Comparison of ENCODE assay signal across 9 cellular contexts in the genomic region with DNA sequence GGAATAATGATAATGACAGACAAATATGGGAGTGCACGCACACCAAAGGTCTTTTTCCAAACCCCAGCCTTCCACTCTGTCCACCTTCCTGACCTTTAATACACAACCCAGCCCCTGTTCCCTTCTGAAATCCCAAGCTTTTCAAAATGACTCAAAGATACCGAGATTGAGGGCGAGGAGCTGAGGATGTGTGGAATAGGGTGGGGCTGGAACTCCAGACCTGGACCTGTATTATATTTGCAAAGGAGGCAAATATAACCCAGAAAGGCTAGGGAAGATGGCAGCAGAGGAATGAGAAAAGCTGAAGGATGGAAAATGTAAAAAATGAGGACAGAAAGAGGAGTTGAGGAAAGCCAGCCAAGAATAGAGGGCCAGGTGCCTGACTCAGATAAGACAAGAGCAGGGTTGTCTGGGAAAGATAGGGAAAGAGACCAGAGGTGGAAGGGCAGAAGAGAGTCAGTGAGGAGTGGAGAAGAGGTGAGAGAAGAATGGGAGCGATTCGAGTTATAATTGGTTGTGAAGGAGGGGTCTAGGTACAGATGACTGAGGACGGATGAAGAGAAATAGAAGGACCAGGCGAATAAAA. TPM values are rescaled to one million over a fixed set of nuclear protein-coding genes. Genes with fewer than 3 reads are reported as not detected.
DNase-seq lines count a peak whose midpoint lies in the region; ATAC-seq and TF ChIP-seq lines count a peak whose summit lies in the region.
"Had no signal": no experiment of that assay in that cellular context is flagged by ENCODE, and none has a peak within 500 bp of the region (broad histone marks: within the 10 kb centered on the region; RNA-seq: fewer than 3 reads in every experiment).

No MANE protein-coding gene starts in this region.

- no peaks in the 10 kb centered on the region for H3K9me3 Mint-ChIP-seq in activated T-helper 17 cell treated with anti-CD3 and anti-CD28 coated beads, Interleukin-2, amount 50 U/mL, for 72 hours

- WGBS in thymus, result 63% methylated on average over 7 of the region's 7 CpGs

- peak overlapping the region; percentile 69; the same call in 1 of the 2 replicates for H3K9ac ChIP-seq in iPS-20b (ENCODE audit: low read depth, low read length)

- no peaks in the 10 kb centered on the region for H3K9me3 ChIP-seq in left ventricle myocardium inferior (replicated peaks)
- H3K9me3 ChIP-seq in iPS-20b (ENCODE audit: insufficient read depth, low read depth, low read length), result no peaks in the 10 kb centered on the region
- H3K9me3 ChIP-seq in thymus (ENCODE audit: control insufficient read depth), result no peaks in the 10 kb centered on the region

- peak overlapping the region; percentile 92 for H3K4me3 ChIP-seq in left ventricle myocardium inferior
- peak overlapping the region; percentile 74 for H3K4me3 ChIP-seq in iPS-20b (ENCODE audit: low read length)
- H3K4me3 ChIP-seq in thymus (ENCODE audit: low read length), result peak overlapping the region; percentile 82

- no peak for TF ChIP-seq CTCF in left ventricle myocardium inferior (IDR thresholded peaks at IDR 0.05; ENCODE audit: borderline replicate concordance)

- peak overlapping the region; percentile 67 for H3K4me3 Mint-ChIP-seq in activated T-helper 17 cell treated with anti-CD3 and anti-CD28 coated beads, Interleukin-2, amount 50 U/mL, for 72 hours

- H3K27me3 ChIP-seq in left ventricle myocardium inferior (ENCODE audit: low read depth), result no peaks in the 10 kb centered on the region
- H3K27me3 ChIP-seq in iPS-20b (ENCODE audit: insufficient read depth, low read length), result no peaks in the 10 kb centered on the region
- H3K27me3 ChIP-seq in thymus (ENCODE audit: control insufficient read depth, insufficient read depth), result peaks cover 17% of the 10 kb centered on the region

- peaks cover 28% of the 10 kb centered on the region for H3K36me3 Mint-ChIP-seq in activated T-helper 17 cell treated with anti-CD3 and anti-CD28 coated beads, Interleukin-2, amount 50 U/mL, for 72 hours (ENCODE audit: low read depth)

- DNase-seq in left ventricle myocardium inferior (no peak), cardiac septum (ENCODE audit: low spot score) (no peak), SIG-M5 (lab: John Stamatoyannopoulos, UW) (no peak), NCI-H226 (no peak), posterior cingulate gyrus (no peak)

- ATAC-seq in activated T-helper 17 cell treated with anti-CD3 and anti-CD28 coated beads, Interleukin-2, amount 50 U/mL, for 72 hours (replicated peaks), result no peak

- H3K36me3 ChIP-seq in left ventricle myocardium inferior, result peaks cover 9% of the 10 kb centered on the region
- H3K36me3 ChIP-seq in iPS-20b (ENCODE audit: insufficient read depth, low read depth, low read length), result peaks cover 10% of the 10 kb centered on the region
- H3K36me3 ChIP-seq in thymus (ENCODE audit: control insufficient read depth, insufficient read depth), result no peaks in the 10 kb centered on the region

- H3K27ac Mint-ChIP-seq in activated T-helper 17 cell treated with anti-CD3 and anti-CD28 coated beads, Interleukin-2, amount 50 U/mL, for 72 hours, result peak overlapping the region; percentile 4

- peaks cover 34% of the 10 kb centered on the region for H3K4me1 Mint-ChIP-seq in activated T-helper 17 cell treated with anti-CD3 and anti-CD28 coated beads, Interleukin-2, amount 50 U/mL, for 72 hours

- peaks cover 34% of the 10 kb centered on the region for H3K27me3 Mint-ChIP-seq in activated T-helper 17 cell treated with anti-CD3 and anti-CD28 coated beads, Interleukin-2, amount 50 U/mL, for 72 hours

- H3K27ac ChIP-seq in left ventricle myocardium inferior (replicated peaks), result peak overlapping the region; percentile 97
- peak overlapping the region; percentile 52 for H3K27ac ChIP-seq in iPS-20b (ENCODE audit: low read length)
- H3K27ac ChIP-seq in thymus (ENCODE audit: low read depth), result peak overlapping the region; percentile 31

- intact Hi-C loops in left ventricle myocardium inferior (cut with micrococcal nuclease) (no loop called here), cardiac septum (cut with DNase I) (loop anchor here (5.0 kb wide), 1 partner anchor 62 kb away; a partner anchor contains a TSS), posterior cingulate gyrus (cut with DNase I) (no loop called here)

- H3K4me1 ChIP-seq in left ventricle myocardium inferior, result peaks cover 60% of the 10 kb centered on the region
- peaks cover 30% of the 10 kb centered on the region; the same call in 1 of the 2 replicates for H3K4me1 ChIP-seq in iPS-20b (ENCODE audit: insufficient read depth, low read length)
- peaks cover 26% of the 10 kb centered on the region for H3K4me1 ChIP-seq in thymus (ENCODE audit: control insufficient read depth, insufficient read depth, low read length)

RNA-seq across cellular contexts. Expression of a gene that starts 1.0 kb away (rescaled TPM):
- total RNA-seq in left ventricle myocardium inferior, result 104 TPM
- 234 TPM for total RNA-seq in cardiac septum
- 100 to 1,000 TPM in 1 of 2 donors, 10 to 100 TPM in 1; 71.3 to 161 TPM for total RNA-seq in activated T-helper 17 cell treated with anti-CD3 and anti-CD28 coated beads, Interleukin-2, amount 50 U/mL, for 72 hours
- 186 TPM for polyA plus RNA-seq in thymus

RNA-seq across cellular contexts. Expression of a gene that starts 7.2 kb away (rescaled TPM):
- total RNA-seq in left ventricle myocardium inferior (not detected), cardiac septum (0.57 TPM)
- total RNA-seq in activated T-helper 17 cell treated with anti-CD3 and anti-CD28 coated beads, Interleukin-2, amount 50 U/mL, for 72 hours, result 100 to 1,000 TPM in 1 of 2 donors, 10 to 100 TPM in 1; 45.6 to 206 TPM
- polyA plus RNA-seq in thymus, result 4.8 TPM

RNA-seq across cellular contexts. Expression of a gene that starts 12.2 kb away (rescaled TPM):
- 153 TPM for total RNA-seq in left ventricle myocardium inferior
- total RNA-seq in cardiac septum, result 135 TPM
- total RNA-seq in activated T-helper 17 cell treated with anti-CD3 and anti-CD28 coated beads, Interleukin-2, amount 50 U/mL, for 72 hours, result 100 to 1,000 TPM; 132 to 279 TPM
- polyA plus RNA-seq in thymus, result 131 TPM

RNA-seq across cellular contexts. Expression of a gene that starts 24.2 kb away (rescaled TPM):
- total RNA-seq in left ventricle myocardium inferior, result 7.4 TPM
- total RNA-seq in cardiac septum, result 3.8 TPM
- total RNA-seq in activated T-helper 17 cell treated with anti-CD3 and anti-CD28 coated beads, Interleukin-2, amount 50 U/mL, for 72 hours, result 100 to 1,000 TPM; 224 to 261 TPM
- 50.9 TPM for polyA plus RNA-seq in thymus
- total RNA-seq: lung microvascular endothelial cell had no signal

RNA-seq across cellular contexts. Expression of a gene that starts 41.3 kb away (rescaled TPM):
- total RNA-seq in left ventricle myocardium inferior, result 73.2 TPM
- 64.7 TPM for total RNA-seq in cardiac septum
- total RNA-seq in activated T-helper 17 cell treated with anti-CD3 and anti-CD28 coated beads, Interleukin-2, amount 50 U/mL, for 72 hours, result 10 to 100 TPM; 36.5 to 38.7 TPM
- polyA plus RNA-seq in thymus, result 39.8 TPM

Comparison
In these comparisons a context has a peak if more than half of its experiments do, and no peak if none do; other contexts are left out.
1. H3K27ac ChIP-seq: peak in every context shown above with its lines; median percentile 97 in left ventricle myocardium inferior; 52 in iPS-20b; 31 in thymus.
2. RNA of a gene that starts 7.2 kb away (total RNA-seq): 45.6 to 206 TPM in activated T-helper 17 cell treated with anti-CD3 and anti-CD28 coated beads, Interleukin-2, amount 50 U/mL, for 72 hours; 0.57 TPM in cardiac septum (single experiment) and not detected in left ventricle myocardium inferior (single experiment); every median in the first group is over 10 times any median in the second.
3. Peak in every context shown above with its lines, with median percentiles within 50 percentile points of each other: H3K4me3 ChIP-seq.